19 cellular contexts compared by ENCODE assay signal in the genomic region with DNA sequence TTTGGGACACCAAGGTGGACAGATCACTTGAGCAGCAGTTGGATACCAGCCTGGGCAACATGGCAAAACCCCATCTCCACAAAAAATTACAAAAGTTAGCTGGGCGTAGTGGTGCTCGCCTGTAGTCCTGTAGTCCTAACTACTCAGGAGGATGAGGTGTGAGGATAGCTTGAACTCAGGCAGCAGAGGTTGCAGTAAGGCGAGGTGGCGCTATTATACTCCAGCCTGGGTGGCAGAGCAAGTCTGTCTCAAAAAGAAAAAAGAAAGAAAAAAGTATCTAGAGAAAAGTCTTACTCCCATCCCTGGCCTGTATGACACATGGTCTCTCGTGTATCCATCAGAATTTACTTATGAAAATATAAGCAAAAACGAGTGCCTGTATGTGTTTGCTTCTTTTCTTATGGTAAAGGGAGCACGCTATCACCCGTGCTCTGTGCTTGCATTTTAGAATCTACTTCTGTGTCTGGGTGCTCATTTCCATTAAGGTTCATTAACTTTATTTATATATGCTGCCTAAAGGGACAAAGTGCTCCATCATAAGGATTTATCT. TPM values are rescaled to one million over a fixed set of nuclear protein-coding genes. Genes with fewer than 3 reads are reported as not detected.
A peak's percentile ranks its signal among the peaks of the same experiment; 100 is the strongest.
DNase-seq lines count a peak whose midpoint lies in the region; ATAC-seq and TF ChIP-seq lines count a peak whose summit lies in the region.
"Had no signal": no experiment of that assay in that cellular context is flagged by ENCODE, and none has a peak within 500 bp of the region (broad histone marks: within the 10 kb centered on the region; RNA-seq: fewer than 3 reads in every experiment).

No MANE protein-coding gene starts in this region.

- no peak overlapping the region for H2BK15ac ChIP-seq in mesenchymal stem cell (ENCODE audit: low read depth, poor library complexity, severe bottlenecking)

- H3K36me3 Mint-ChIP-seq in WTC11 = 0 out of 2 replicates have a peak, but pooled peaks cover 3% of the 10 kb centered on the region
- H3K36me3 Mint-ChIP-seq in activated CD4-positive, alpha-beta T cell treated with anti-CD3 and anti-CD28 coated beads, Interleukin-2, amount 10 ng/mL, durations not matched to agents 7 days and 5 days (ENCODE audit: low read depth) = no peaks in the 10 kb centered on the region
- H3K36me3 Mint-ChIP-seq: immature natural killer cell had no signal

- H3K4me3 Mint-ChIP-seq in WTC11 = no peak overlapping the region
- no peak overlapping the region for H3K4me3 Mint-ChIP-seq in activated CD4-positive, alpha-beta T cell treated with anti-CD3 and anti-CD28 coated beads, Interleukin-2, amount 10 ng/mL, durations not matched to agents 7 days and 5 days

- H3K4me3 ChIP-seq in mesenchymal stem cell (ENCODE audit: insufficient read depth in 1 of 2, low read depth in 1 of 2, low read length in 2 of 2) (no peak overlapping the region), upper lobe of right lung (no peak overlapping the region)
- H3K4me3 ChIP-seq: heart right ventricle, thyroid gland had no signal

- ATAC-seq in WTC11 (peak; percentile 57), upper lobe of right lung (no peak)

- CTCF ChIA-PET in WTC11 (lab: Charles Lee) = interaction anchor here (1.0 to 1.1 kb wide), 2 partner anchors 13 to 59 kb away, joined by 3 to 6 read pairs; no protein-coding TSS in a partner anchor
- CTCF ChIA-PET in activated CD4-positive, alpha-beta T cell treated with anti-CD3 and anti-CD28 coated beads, Interleukin-2, amount 10 ng/mL, durations not matched to agents 7 days and 5 days (lab: Charles Lee) = interaction anchor here (1.5 kb wide), 1 partner anchor 13 kb away, joined by 3 read pairs; no protein-coding TSS in a partner anchor

- H3K9me3 ChIP-seq in mesenchymal stem cell (ENCODE audit: control insufficient read depth, low read length) (no peaks in the 10 kb centered on the region), upper lobe of right lung (no peaks in the 10 kb centered on the region)
- H3K9me3 ChIP-seq: thyroid gland had no signal

- H2AFZ ChIP-seq in mesenchymal stem cell (ENCODE audit: low read depth, low read length) = no peak overlapping the region

- H3K36me3 ChIP-seq in mesenchymal stem cell (ENCODE audit: control insufficient read depth in 1 of 2, insufficient read depth in 2 of 2, low read depth in 1 of 2, low read length in 2 of 2) (no peaks in the 10 kb centered on the region), upper lobe of right lung (no peaks in the 10 kb centered on the region)
- H3K36me3 ChIP-seq: heart right ventricle, thyroid gland had no signal

- no peak overlapping the region for H3K4ac ChIP-seq in mesenchymal stem cell (ENCODE audit: low read depth in 1 of 2, low read length in 2 of 2)

- H2BK5ac ChIP-seq in mesenchymal stem cell (ENCODE audit: low read depth, low read length, poor library complexity, severe bottlenecking) = no peak overlapping the region

- peaks cover 11% of the 10 kb centered on the region for H3K4me1 Mint-ChIP-seq in WTC11
- H3K4me1 Mint-ChIP-seq in activated CD4-positive, alpha-beta T cell treated with anti-CD3 and anti-CD28 coated beads, Interleukin-2, amount 10 ng/mL, durations not matched to agents 7 days and 5 days = peaks cover 2% of the 10 kb centered on the region

- no peak overlapping the region for H3K23ac ChIP-seq in mesenchymal stem cell (ENCODE audit: low read length in 2 of 2)

- H3K27me3 ChIP-seq in mesenchymal stem cell (ENCODE audit: control insufficient read depth in 1 of 2, insufficient read depth in 1 of 2, low read length in 2 of 2) (peaks cover 20 to 27% of the 10 kb centered on the region in 2 experiments), upper lobe of right lung (peaks cover 10% of the 10 kb centered on the region)
- H3K27me3 ChIP-seq: thyroid gland had no signal

- H3K27ac ChIP-seq in mesenchymal stem cell (ENCODE audit: low read length, poor library complexity, severe bottlenecking) (no peak overlapping the region), upper lobe of right lung (no peak overlapping the region)
- H3K27ac ChIP-seq: thyroid gland had no signal

- 83% methylated on average over 4 of the region's 8 CpGs for WGBS in mesenchymal stem cell

- intact Hi-C loops in upper lobe of right lung (cut with DNase I) = no loop called here

- peaks cover 7% of the 10 kb centered on the region for H3K9me3 Mint-ChIP-seq in WTC11
- no peaks in the 10 kb centered on the region for H3K9me3 Mint-ChIP-seq in activated CD4-positive, alpha-beta T cell treated with anti-CD3 and anti-CD28 coated beads, Interleukin-2, amount 10 ng/mL, durations not matched to agents 7 days and 5 days

- no peak overlapping the region for H3K27ac Mint-ChIP-seq in WTC11
- no peak overlapping the region for H3K27ac Mint-ChIP-seq in activated CD4-positive, alpha-beta T cell treated with anti-CD3 and anti-CD28 coated beads, Interleukin-2, amount 10 ng/mL, durations not matched to agents 7 days and 5 days
- H3K27ac Mint-ChIP-seq: immature natural killer cell had no signal

- H3K79me1 ChIP-seq in mesenchymal stem cell (replicated peaks; ENCODE audit: low read length, poor library complexity, severe bottlenecking) = no peaks in the 10 kb centered on the region

- no peak overlapping the region for H4K91ac ChIP-seq in mesenchymal stem cell (ENCODE audit: low read length)

- H2BK120ac ChIP-seq in mesenchymal stem cell (ENCODE audit: low read depth, low read length) = no peak overlapping the region

- H3K14ac ChIP-seq in mesenchymal stem cell (ENCODE audit: low read length in 2 of 2) = no peak overlapping the region

- H3K18ac ChIP-seq in mesenchymal stem cell (ENCODE audit: low read depth in 1 of 2, low read length in 2 of 2) = no peak overlapping the region

- no peak overlapping the region for H3K9ac ChIP-seq in mesenchymal stem cell (ENCODE audit: low read length)

- no peak overlapping the region for H3K4me2 ChIP-seq in mesenchymal stem cell (ENCODE audit: low read length, poor library complexity, severe bottlenecking)

- peaks cover 23% of the 10 kb centered on the region for H3K27me3 Mint-ChIP-seq in WTC11 (ENCODE audit: low read depth)
- peaks cover 37% of the 10 kb centered on the region for H3K27me3 Mint-ChIP-seq in activated CD4-positive, alpha-beta T cell treated with anti-CD3 and anti-CD28 coated beads, Interleukin-2, amount 10 ng/mL, durations not matched to agents 7 days and 5 days

- H2AK5ac ChIP-seq in mesenchymal stem cell (ENCODE audit: low read length, severe bottlenecking) = no peak overlapping the region

- no peak overlapping the region for H2BK12ac ChIP-seq in mesenchymal stem cell (ENCODE audit: low read length in 2 of 2)

- TF ChIP-seq CTCF in WTC11 (IDR thresholded peaks at IDR 0.05) = no peak
- TF ChIP-seq CTCF in upper lobe of right lung (IDR thresholded peaks at IDR 0.05) = no peak

- peaks cover 12% of the 10 kb centered on the region for H3K4me1 ChIP-seq in mesenchymal stem cell (ENCODE audit: control insufficient read depth, insufficient read depth, low read depth, low read length)
- peaks cover 6% of the 10 kb centered on the region for H3K4me1 ChIP-seq in upper lobe of right lung

- DNase-seq in NCI-H526 (lab: John Stamatoyannopoulos, UW) (peak; percentile 96 to 97), WTC11 (ENCODE audit: low spot score) (no peak), mesenchymal stem cell (peak; percentile 19), upper lobe of right lung (peak; percentile 23), MV-4-11 (lab: John Stamatoyannopoulos, UW) (no peak)
- no peak for DNase-seq in effector CD8-positive, alpha-beta T cell (lab: John Stamatoyannopoulos, UW)
- no peak for DNase-seq in activated CD4-positive, alpha-beta T cell treated with anti-CD3 and anti-CD28 coated beads, Interleukin-2, amount 10 ng/mL, durations not matched to agents 7 days and 5 days
- DNase-seq: activated CD8-positive, alpha-beta memory T cell treated with anti-CD3 and anti-CD28 coated beads, Interleukin-2, amount 50 U/mL, for 48 hours; activated effector memory CD4-positive, alpha-beta T cell treated with anti-CD3 and anti-CD28 coated beads, Interleukin-2, amount 50 U/mL, for 16 hours; AML-193; heart right ventricle; immature natural killer cell; left ventricle myocardium superior; NCI-H1417 treated with DMSO at 0.1 percent for 48 hours; NCI-H510A; SHP77 treated with DMSO at 0.1 percent for 48 hours; stimulated activated naive CD4-positive, alpha-beta T cell treated with Interleukin-2 at 50 U/mL for 16 hours; T-helper 1 cell; thyroid gland had no signal

- no peak overlapping the region for H4K8ac ChIP-seq in mesenchymal stem cell (ENCODE audit: low read length)

- POLR2A ChIA-PET in WTC11 (lab: Charles Lee) = no interaction called here
- POLR2A ChIA-PET in activated CD4-positive, alpha-beta T cell treated with anti-CD3 and anti-CD28 coated beads, Interleukin-2, amount 10 ng/mL, durations not matched to agents 7 days and 5 days (lab: Charles Lee) = no interaction called here

TF ChIP-seq in WTC11, 78 proteins besides CTCF, POLR2A, EP300 and RAD21 (continues in another document):
- no peak for TF ChIP-seq ZSCAN18 (CRISPR knock-in tag; IDR thresholded peaks at IDR 0.05)

RNA-seq across cellular contexts. Expression of gene CPT1A, which starts 15.4 kb away (rescaled TPM):
- total RNA-seq in WTC11 (2021) (18.4 to 28.1 TPM (median 20.3 TPM) in 3 replicates), upper lobe of right lung (76.4 TPM)
- polyA plus RNA-seq in mesenchymal stem cell (2013, experiment 1 of 2) = 28.4 TPM
- 27.0 TPM for polyA plus RNA-seq in mesenchymal stem cell (2013, experiment 2 of 2)
- total RNA-seq in activated CD4-positive, alpha-beta T cell treated with anti-CD3 and anti-CD28 coated beads, Interleukin-2, amount 10 ng/mL, durations not matched to agents 7 days and 5 days = 10 to 100 TPM; 66.3 to 69.9 TPM

RNA-seq across cellular contexts. Expression of gene MRPL21, which starts 46.5 kb away (rescaled TPM):
- total RNA-seq in WTC11 (2021) (80.1 to 83.6 TPM (median 82.3 TPM) in 3 replicates), upper lobe of right lung (36.3 TPM)
- polyA plus RNA-seq in mesenchymal stem cell (2013, experiment 1 of 2) = 71.6 TPM
- polyA plus RNA-seq in mesenchymal stem cell (2013, experiment 2 of 2) = 69.8 TPM
- total RNA-seq in activated CD4-positive, alpha-beta T cell treated with anti-CD3 and anti-CD28 coated beads, Interleukin-2, amount 10 ng/mL, durations not matched to agents 7 days and 5 days = 10 to 100 TPM; 56.8 to 61.8 TPM

RNA-seq across cellular contexts. Expression of gene IGHMBP2, which starts 46.6 kb away (rescaled TPM):
- total RNA-seq in WTC11 (2021) = 17.8 to 22.5 TPM (median 19.3 TPM) in 3 replicates
- polyA plus RNA-seq in mesenchymal stem cell (2013, experiment 1 of 2) = 5.9 TPM
- 5.1 TPM for polyA plus RNA-seq in mesenchymal stem cell (2013, experiment 2 of 2)
- total RNA-seq in upper lobe of right lung = 20.3 TPM
- total RNA-seq in activated CD4-positive, alpha-beta T cell treated with anti-CD3 and anti-CD28 coated beads, Interleukin-2, amount 10 ng/mL, durations not matched to agents 7 days and 5 days = 10 to 100 TPM; 23.9 to 28.3 TPM

Comparison
In these comparisons a context has a peak if more than half of its experiments do, and no peak if none do; other contexts are left out.
1. DNase-seq: peak in NCI-H526 (2 of 2), mesenchymal stem cell (single experiment) and upper lobe of right lung (single experiment); none in WTC11 (single experiment), effector CD8-positive, alpha-beta T cell (single experiment), activated CD4-positive, alpha-beta T cell treated with anti-CD3 and anti-CD28 coated beads, Interleukin-2, amount 10 ng/mL, durations not matched to agents 7 days and 5 days (single experiment) and MV-4-11 (single experiment).